In the genomic region with DNA sequence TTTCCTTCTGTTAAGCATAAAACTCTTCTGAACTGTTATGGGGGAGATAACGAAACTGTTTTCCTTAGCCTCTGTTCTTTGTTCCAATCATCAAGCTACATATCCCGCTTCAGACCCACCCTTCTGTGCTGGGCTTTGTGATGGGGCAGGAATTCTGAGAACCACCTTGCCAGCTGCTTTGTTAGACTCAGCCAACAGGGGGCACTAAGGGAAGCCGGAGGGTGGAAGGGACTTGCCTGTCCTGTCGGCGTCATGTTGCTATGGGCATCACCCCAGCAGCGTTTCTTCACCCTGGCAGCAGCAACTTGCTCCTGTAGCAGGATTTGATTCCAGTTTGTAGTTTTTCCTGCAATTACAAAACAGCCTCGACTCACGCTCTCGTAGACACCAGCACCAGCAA, we compare ENCODE assay signal across 9 cellular contexts.
DNase-seq lines count a peak whose midpoint lies in the region; ATAC-seq and TF ChIP-seq lines count a peak whose summit lies in the region.
"Had no signal": no experiment of that assay in that cellular context is flagged by ENCODE, and none has a peak within 500 bp of the region (broad histone marks: within the 10 kb centered on the region; RNA-seq: fewer than 3 reads in every experiment).

No MANE protein-coding gene starts in this region.

- no peaks in the 10 kb centered on the region for H3K9me3 Mint-ChIP-seq in activated T-cell treated with anti-CD3 and anti-CD28 coated beads, Interleukin-2, amount 50 U/mL, for 24 hours
- H3K9me3 Mint-ChIP-seq in activated T-helper 2 cell treated with anti-CD3 and anti-CD28 coated beads, Interferon-gamma antibody, Interleukin-2, Interleukin-4, amounts not matched to agents 10 μg/mL and 5 μg/mL and 100 μg/mL, durations not matched to agents 14 hours and 24 hours and 36 hours: no peaks in the 10 kb centered on the region
- no peaks in the 10 kb centered on the region for H3K9me3 Mint-ChIP-seq in CD8-positive, alpha-beta T cell
- H3K9me3 Mint-ChIP-seq: T-cell had no signal

- H3K27me3 Mint-ChIP-seq in activated T-cell treated with anti-CD3 and anti-CD28 coated beads, Interleukin-2, amount 50 U/mL, for 24 hours: peaks cover 5% of the 10 kb centered on the region
- H3K27me3 Mint-ChIP-seq in activated T-helper 2 cell treated with anti-CD3 and anti-CD28 coated beads, Interferon-gamma antibody, Interleukin-2, Interleukin-4, amounts not matched to agents 10 μg/mL and 5 μg/mL and 100 μg/mL, durations not matched to agents 14 hours and 24 hours and 36 hours (ENCODE audit: low read depth): peaks cover 2% of the 10 kb centered on the region
- peaks cover 4% of the 10 kb centered on the region for H3K27me3 Mint-ChIP-seq in CD8-positive, alpha-beta T cell (ENCODE audit: low read depth)

- peak; percentile 63 for TF ChIP-seq CTCF in kidney epithelial cell (IDR thresholded peaks at IDR 0.05; ENCODE audit: insufficient read depth, low read length, poor library complexity, severe bottlenecking)
- no peak for TF ChIP-seq CTCF in CD8-positive, alpha-beta T cell (IDR thresholded peaks at IDR 0.05)

- no peaks in the 10 kb centered on the region for H3K36me3 ChIP-seq in kidney epithelial cell (ENCODE audit: control insufficient read depth, insufficient read depth, low read length)
- no peaks in the 10 kb centered on the region for H3K36me3 ChIP-seq in CD8-positive, alpha-beta T cell (ENCODE audit: insufficient read depth, low read length)

- no peak overlapping the region for H3K27ac Mint-ChIP-seq in activated T-cell treated with anti-CD3 and anti-CD28 coated beads, Interleukin-2, amount 50 U/mL, for 24 hours
- no peak overlapping the region for H3K27ac Mint-ChIP-seq in activated T-helper 2 cell treated with anti-CD3 and anti-CD28 coated beads, Interferon-gamma antibody, Interleukin-2, Interleukin-4, amounts not matched to agents 10 μg/mL and 5 μg/mL and 100 μg/mL, durations not matched to agents 14 hours and 24 hours and 36 hours
- no peak overlapping the region for H3K27ac Mint-ChIP-seq in CD8-positive, alpha-beta T cell
- H3K27ac Mint-ChIP-seq: T-cell had no signal

- ATAC-seq in GM19395 (IDR thresholded peaks at IDR 0.05; ENCODE audit: unreplicated experiment): peak; percentile 65
- ATAC-seq in CD8-positive, alpha-beta T cell: no peak
- no peak for ATAC-seq in HG03571 (IDR thresholded peaks at IDR 0.05; ENCODE audit: unreplicated experiment)
- ATAC-seq: T-cell had no signal

- no peaks in the 10 kb centered on the region for H3K4me1 Mint-ChIP-seq in activated T-cell treated with anti-CD3 and anti-CD28 coated beads, Interleukin-2, amount 50 U/mL, for 24 hours (ENCODE audit: low read depth)
- no peaks in the 10 kb centered on the region for H3K4me1 Mint-ChIP-seq in activated T-helper 2 cell treated with anti-CD3 and anti-CD28 coated beads, Interferon-gamma antibody, Interleukin-2, Interleukin-4, amounts not matched to agents 10 μg/mL and 5 μg/mL and 100 μg/mL, durations not matched to agents 14 hours and 24 hours and 36 hours (ENCODE audit: low read depth)
- H3K4me1 Mint-ChIP-seq in CD8-positive, alpha-beta T cell (ENCODE audit: low read depth): no peaks in the 10 kb centered on the region

- H3K4me3 Mint-ChIP-seq in activated T-cell treated with anti-CD3 and anti-CD28 coated beads, Interleukin-2, amount 50 U/mL, for 24 hours: no peak overlapping the region
- H3K4me3 Mint-ChIP-seq in activated T-helper 2 cell treated with anti-CD3 and anti-CD28 coated beads, Interferon-gamma antibody, Interleukin-2, Interleukin-4, amounts not matched to agents 10 μg/mL and 5 μg/mL and 100 μg/mL, durations not matched to agents 14 hours and 24 hours and 36 hours (ENCODE audit: low read depth): no peak overlapping the region
- H3K4me3 Mint-ChIP-seq in CD8-positive, alpha-beta T cell: no peak overlapping the region
- H3K4me3 Mint-ChIP-seq: T-cell had no signal

- CTCF ChIA-PET in CD8-positive, alpha-beta T cell (lab: Charles Lee): no interaction called here

- in situ Hi-C loops in KBM-7 (cut with MboI; ENCODE audit: low pct_unique_long_range_greater_than_20kb, low sequenced_read_pairs): no loop called here

- DNase-seq in Daoy (ENCODE audit: low read depth): peak; percentile 72
- DNase-seq in KBM-7: peak; percentile 70
- DNase-seq in activated T-cell treated with anti-CD3 and anti-CD28 coated beads, Interleukin-2, amount 50 U/mL, for 24 hours: peak; percentile 26
- DNase-seq in kidney epithelial cell (ENCODE audit: low read depth): no peak
- no peak for DNase-seq in activated T-helper 2 cell treated with anti-CD3 and anti-CD28 coated beads, Interferon-gamma antibody, Interleukin-2, Interleukin-4, amounts not matched to agents 10 μg/mL and 5 μg/mL and 100 μg/mL, durations not matched to agents 14 hours and 24 hours and 36 hours (ENCODE audit: low spot score)
- DNase-seq in CD8-positive, alpha-beta T cell: no peak

- no peaks in the 10 kb centered on the region for H3K27me3 ChIP-seq in kidney epithelial cell (ENCODE audit: control insufficient read depth, insufficient read depth, low read length)
- no peaks in the 10 kb centered on the region for H3K27me3 ChIP-seq in CD8-positive, alpha-beta T cell (ENCODE audit: insufficient read depth, low read length)

- no peaks in the 10 kb centered on the region for H3K4me1 ChIP-seq in CD8-positive, alpha-beta T cell (ENCODE audit: insufficient read depth, low read length)

- no peak overlapping the region for H3K27ac ChIP-seq in CD8-positive, alpha-beta T cell (ENCODE audit: low read depth, low read length)

- intact Hi-C loops in activated T-helper 2 cell treated with anti-CD3 and anti-CD28 coated beads, Interferon-gamma antibody, Interleukin-2, Interleukin-4, amounts not matched to agents 10 μg/mL and 5 μg/mL and 100 μg/mL, durations not matched to agents 14 hours and 24 hours and 36 hours (cut with micrococcal nuclease): no loop called here
- intact Hi-C loops in CD8-positive, alpha-beta T cell (cut with DNase I, micrococcal nuclease): loop anchor here in 1 of 2 experiments (5.0 kb wide), 1 partner anchor 36 kb away; no protein-coding TSS in a partner anchor

- no peaks in the 10 kb centered on the region for H3K36me3 Mint-ChIP-seq in activated T-cell treated with anti-CD3 and anti-CD28 coated beads, Interleukin-2, amount 50 U/mL, for 24 hours (ENCODE audit: low read depth)
- no peaks in the 10 kb centered on the region for H3K36me3 Mint-ChIP-seq in activated T-helper 2 cell treated with anti-CD3 and anti-CD28 coated beads, Interferon-gamma antibody, Interleukin-2, Interleukin-4, amounts not matched to agents 10 μg/mL and 5 μg/mL and 100 μg/mL, durations not matched to agents 14 hours and 24 hours and 36 hours (ENCODE audit: low read depth)
- H3K36me3 Mint-ChIP-seq in CD8-positive, alpha-beta T cell: no peaks in the 10 kb centered on the region
- H3K36me3 Mint-ChIP-seq: T-cell had no signal

- no peaks in the 10 kb centered on the region for H3K9me3 ChIP-seq in CD8-positive, alpha-beta T cell (ENCODE audit: low read length)

- no peak overlapping the region for H3K4me3 ChIP-seq in kidney epithelial cell (ENCODE audit: low read depth, low read length)
- H3K4me3 ChIP-seq in CD8-positive, alpha-beta T cell (ENCODE audit: low read depth, low read length): no peak overlapping the region

- POLR2A ChIA-PET in CD8-positive, alpha-beta T cell (lab: Charles Lee): no interaction called here

Comparison
In these comparisons a context has a peak if more than half of its experiments do, and no peak if none do; other contexts are left out.
1. DNase-seq: peak in Daoy (single experiment), KBM-7 (single experiment) and activated T-cell treated with anti-CD3 and anti-CD28 coated beads, Interleukin-2, amount 50 U/mL, for 24 hours (single experiment); none in kidney epithelial cell (single experiment), activated T-helper 2 cell treated with anti-CD3 and anti-CD28 coated beads, Interferon-gamma antibody, Interleukin-2, Interleukin-4, amounts not matched to agents 10 μg/mL and 5 μg/mL and 100 μg/mL, durations not matched to agents 14 hours and 24 hours and 36 hours (single experiment) and CD8-positive, alpha-beta T cell (0 of 7).